In genomic region chr2:227388537-227389011, GRCh38 we compare ENCODE assay signal across 14 cellular contexts. TPM values are rescaled to one million over a fixed set of nuclear protein-coding genes. Genes with fewer than 3 reads are reported as not detected.
A peak's percentile ranks its signal among the peaks of the same experiment; 100 is the strongest.
DNase-seq lines count a peak whose midpoint lies in the region; ATAC-seq and TF ChIP-seq lines count a peak whose summit lies in the region.
"Had no signal": no experiment of that assay in that cellular context is flagged by ENCODE, and none has a peak within 500 bp of the region (broad histone marks: within the 10 kb centered on the region; RNA-seq: fewer than 3 reads in every experiment).

No MANE protein-coding gene starts in this region.

- no peak overlapping the region for H2AFZ ChIP-seq in PC-3 (ENCODE audit: low read length)

- WGBS in spleen, 5 donors = 70 to 88% (median 83%) methylated on average over 7 of the region's 7 CpGs

- H4K20me1 ChIP-seq in PC-3 (ENCODE audit: low read length) = no peaks in the 10 kb centered on the region

- POLR2A ChIA-PET in PC-3 (lab: Charles Lee; ENCODE audit: unreplicated experiment) = no interaction called here

- no peaks in the 10 kb centered on the region for H3K9me2 ChIP-seq in PC-3 (replicated peaks; ENCODE audit: low read length)

- ATAC-seq in PC-3 (peak; percentile 62), HG03469 (IDR thresholded peaks at IDR 0.05; ENCODE audit: unreplicated experiment) (no peak), lower lobe of right lung (no peak), HG03432 (IDR thresholded peaks at IDR 0.05; ENCODE audit: unreplicated experiment) (no peak)

- H3K9ac ChIP-seq in PC-3 (ENCODE audit: low read length) = peak overlapping the region; percentile 21; the same call in 1 of the 2 replicates

- no TSS peak for BruUV-seq in PC-3 (replicated peaks; lab: Mats Ljungman, UMichigan)

- CTCF ChIA-PET in PC-3 (lab: Charles Lee) = no interaction called here

- H3F3A ChIP-seq in PC-3 (ENCODE audit: low read length, unreplicated experiment) = no peaks in the 10 kb centered on the region

- no peaks in the 10 kb centered on the region for H3K27me3 ChIP-seq in PC-3 (ENCODE audit: low read length)
- H3K27me3 ChIP-seq in lower lobe of right lung (ENCODE audit: low read depth) = no peaks in the 10 kb centered on the region
- H3K27me3 ChIP-seq in spleen (replicated peaks in 1 of 7) = no peaks in the 10 kb centered on the region

- no peaks in the 10 kb centered on the region for H3K79me2 ChIP-seq in PC-3 (ENCODE audit: low read length)

- H3K4me2 ChIP-seq in PC-3 (ENCODE audit: low read length) = no peak overlapping the region

- H3K4me3 ChIP-seq in PC-3 (ENCODE audit: low read length) (no peak overlapping the region), retinal pigment epithelial cell (ENCODE audit: low read length) (no peak overlapping the region), lower lobe of right lung (no peak overlapping the region), spleen (no peak overlapping the region)

- H3K36me3 ChIP-seq in PC-3 (ENCODE audit: low read depth, low read length) (no peaks in the 10 kb centered on the region), lower lobe of right lung (no peaks in the 10 kb centered on the region), spleen (no peaks in the 10 kb centered on the region)

- H3K9me3 ChIP-seq in PC-3 (ENCODE audit: low read length) (no peaks in the 10 kb centered on the region), lower lobe of right lung (no peaks in the 10 kb centered on the region), spleen (no peaks in the 10 kb centered on the region)

- peak overlapping the region; percentile 78 for H3K27ac ChIP-seq in PC-3 (ENCODE audit: low read length)
- H3K27ac ChIP-seq in epithelial cell of prostate = peak overlapping the region; percentile 68
- H3K27ac ChIP-seq in lower lobe of right lung = no peak overlapping the region
- no peak overlapping the region for H3K27ac ChIP-seq in spleen

- no peak for TF ChIP-seq CTCF in PC-3 (conservative IDR thresholded peaks at IDR 0.05; ENCODE audit: low read depth, low read length)
- no peak for TF ChIP-seq CTCF in retinal pigment epithelial cell (conservative IDR thresholded peaks at IDR 0.05; ENCODE audit: low read depth, low read length)
- TF ChIP-seq CTCF in lower lobe of right lung (IDR thresholded peaks at IDR 0.05) = no peak
- TF ChIP-seq CTCF in spleen (IDR thresholded peaks at IDR 0.05 in 8 of 11, conservative IDR thresholded peaks at IDR 0.05 in 3 of 11) = no peak

- H3K4me1 ChIP-seq in PC-3 (ENCODE audit: insufficient read depth, low read length) (peaks cover 14% of the 10 kb centered on the region), lower lobe of right lung (no peaks in the 10 kb centered on the region), spleen (peaks cover 0 to 29% (median 7%) of the 10 kb centered on the region in 6 donors)

- intact Hi-C loops in PC-3 (cut with micrococcal nuclease) = no loop called here
- intact Hi-C loops in lower lobe of right lung (cut with DNase I) = no loop called here
- intact Hi-C loops in spleen (cut with DNase I; ENCODE audit: low total_unique reads) = no loop called here

- no peak for TF ChIP-seq POLR2A in spleen (IDR thresholded peaks at IDR 0.05)

- DNase-seq in EH (ENCODE audit: low read depth) (peak; percentile 90), PC-3 (peak; percentile 95), epithelial cell of prostate (ENCODE audit: low read depth, low spot score) (peak; percentile 91), retinal pigment epithelial cell (ENCODE audit: low read depth) (peak; percentile 47), lower lobe of right lung (no peak), spleen (no peak)
- DNase-seq: central memory CD4-positive, alpha-beta T cell; NCI-H1930 had no signal

RNA-seq across cellular contexts. Expression of gene SCYGR1, which starts 0.8 kb away (rescaled TPM):
- total RNA-seq in PC-3 (2014; rRNA removed) = not detected in 2 replicates
- total RNA-seq in lower lobe of right lung = not detected
- not detected for total RNA-seq in spleen
- polyA plus RNA-seq in spleen = not detected
- total RNA-seq: activated T-helper 1 cell treated with anti-CD3 and anti-CD28 coated beads, Interleukin-12 subunit alpha, Interleukin-12 subunit beta, Interleukin-2, Interleukin-4 antibody, amounts not matched to agents 30 ng/mL and 10 ng/mL and 1 ng/mL, durations not matched to agents 14 hours and 24 hours and 36 hours; H1 had no signal
- polyA plus RNA-seq: esophagus, H1, IgD-negative memory B cell had no signal

RNA-seq across cellular contexts. Expression of gene TM4SF20, which starts 9.5 kb away (rescaled TPM):
- not detected in 2 replicates for total RNA-seq in PC-3 (2014; rRNA removed)
- total RNA-seq in lower lobe of right lung = not detected
- total RNA-seq in spleen = not detected
- polyA plus RNA-seq in spleen = not detected
- total RNA-seq: activated T-helper 1 cell treated with anti-CD3 and anti-CD28 coated beads, Interleukin-12 subunit alpha, Interleukin-12 subunit beta, Interleukin-2, Interleukin-4 antibody, amounts not matched to agents 30 ng/mL and 10 ng/mL and 1 ng/mL, durations not matched to agents 14 hours and 24 hours and 36 hours; H1 had no signal
- polyA plus RNA-seq: H1, IgD-negative memory B cell had no signal

Comparison
In these comparisons a context has a peak if more than half of its experiments do, and no peak if none do; other contexts are left out.
1. DNase-seq: peak in EH (single experiment), PC-3 (single experiment), epithelial cell of prostate (single experiment) and retinal pigment epithelial cell (single experiment); none in lower lobe of right lung (single experiment) and spleen (single experiment).
2. H3K27ac ChIP-seq: peak in PC-3 (single experiment) and epithelial cell of prostate (single experiment); none in lower lobe of right lung (single experiment) and spleen (0 of 8).